10 cellular contexts compared by ENCODE assay signal in genomic region chr22:29979645-29980303, GRCh38.
A peak's percentile ranks its signal among the peaks of the same experiment; 100 is the strongest.
DNase-seq lines count a peak whose midpoint lies in the region; ATAC-seq and TF ChIP-seq lines count a peak whose summit lies in the region.
"Had no signal": no experiment of that assay in that cellular context is flagged by ENCODE, and none has a peak within 500 bp of the region (broad histone marks: within the 10 kb centered on the region; RNA-seq: fewer than 3 reads in every experiment).

No MANE protein-coding gene starts in this region.

- H3K9me3 ChIP-seq in sigmoid colon, result no peaks in the 10 kb centered on the region
- H3K9me3 ChIP-seq: right atrium auricular region had no signal

- no peaks in the 10 kb centered on the region for H3K27me3 ChIP-seq in sigmoid colon
- H3K27me3 ChIP-seq: right atrium auricular region had no signal

- H3K9me3 Mint-ChIP-seq in type B pancreatic cell, result no peaks in the 10 kb centered on the region

- TF ChIP-seq CTCF in type B pancreatic cell (conservative IDR thresholded peaks at IDR 0.05) (no peak), sigmoid colon (IDR thresholded peaks at IDR 0.05) (no peak)

- H3K4me1 Mint-ChIP-seq in type B pancreatic cell (ENCODE audit: unreplicated experiment), result peaks cover 10% of the 10 kb centered on the region

- H3K36me3 ChIP-seq in sigmoid colon, result peaks cover 0 to 28% (median 4%) of the 10 kb centered on the region in 4 donors

- no peak for TF ChIP-seq POLR2A in sigmoid colon (IDR thresholded peaks at IDR 0.05)

- no peak overlapping the region for H3K4me3 ChIP-seq in sigmoid colon
- H3K4me3 ChIP-seq: right atrium auricular region had no signal

- no peak overlapping the region for H3K27ac ChIP-seq in sigmoid colon
- H3K27ac ChIP-seq: right atrium auricular region had no signal

- peaks cover 5% of the 10 kb centered on the region for H3K36me3 Mint-ChIP-seq in type B pancreatic cell

- DNase-seq in NCI-H510A treated with DMSO at 0.1 percent for 48 hours (lab: John Stamatoyannopoulos, UW) (peak; percentile 63), NCI-H510A (lab: John Stamatoyannopoulos, UW) (no peak), astrocyte of the hippocampus (ENCODE audit: low read depth, low spot score) (peak; percentile 37), type B pancreatic cell (ENCODE audit: extremely low spot score, unreplicated experiment) (no peak), HPDE6-E6E7 (ENCODE audit: extremely low spot score) (no peak), sigmoid colon (no peak), dedifferentiated amniotic fluid mesenchymal stem cell (ENCODE audit: extremely low spot score) (no peak)
- DNase-seq: effector CD4-positive, alpha-beta T cell had no signal

- H3K27me3 Mint-ChIP-seq in type B pancreatic cell, result no peaks in the 10 kb centered on the region

- H3K4me1 ChIP-seq in sigmoid colon, result peaks cover 0 to 27% (median 20%) of the 10 kb centered on the region in 4 donors

- no peak for TF ChIP-seq EP300 in sigmoid colon (IDR thresholded peaks at IDR 0.05)

- peak overlapping the region; percentile 82 for H3K27ac Mint-ChIP-seq in type B pancreatic cell

- peak overlapping the region; percentile 19 for H3K4me3 Mint-ChIP-seq in type B pancreatic cell

- WGBS in sigmoid colon, 2 donors, result 51 to 75% methylated on average over 3 of the region's 3 CpGs

- peak; percentile 79 for ATAC-seq in HG02943 (IDR thresholded peaks at IDR 0.05; ENCODE audit: low read depth, unreplicated experiment)

- intact Hi-C loops in sigmoid colon (cut with DNase I), result no loop called here

Comparison
In these comparisons a context has a peak if more than half of its experiments do, and no peak if none do; other contexts are left out.
1. DNase-seq: peak in NCI-H510A treated with DMSO at 0.1 percent for 48 hours (single experiment) and astrocyte of the hippocampus (single experiment); none in NCI-H510A (single experiment), type B pancreatic cell (single experiment), HPDE6-E6E7 (single experiment), sigmoid colon (single experiment) and dedifferentiated amniotic fluid mesenchymal stem cell (single experiment).